In the genomic region with DNA sequence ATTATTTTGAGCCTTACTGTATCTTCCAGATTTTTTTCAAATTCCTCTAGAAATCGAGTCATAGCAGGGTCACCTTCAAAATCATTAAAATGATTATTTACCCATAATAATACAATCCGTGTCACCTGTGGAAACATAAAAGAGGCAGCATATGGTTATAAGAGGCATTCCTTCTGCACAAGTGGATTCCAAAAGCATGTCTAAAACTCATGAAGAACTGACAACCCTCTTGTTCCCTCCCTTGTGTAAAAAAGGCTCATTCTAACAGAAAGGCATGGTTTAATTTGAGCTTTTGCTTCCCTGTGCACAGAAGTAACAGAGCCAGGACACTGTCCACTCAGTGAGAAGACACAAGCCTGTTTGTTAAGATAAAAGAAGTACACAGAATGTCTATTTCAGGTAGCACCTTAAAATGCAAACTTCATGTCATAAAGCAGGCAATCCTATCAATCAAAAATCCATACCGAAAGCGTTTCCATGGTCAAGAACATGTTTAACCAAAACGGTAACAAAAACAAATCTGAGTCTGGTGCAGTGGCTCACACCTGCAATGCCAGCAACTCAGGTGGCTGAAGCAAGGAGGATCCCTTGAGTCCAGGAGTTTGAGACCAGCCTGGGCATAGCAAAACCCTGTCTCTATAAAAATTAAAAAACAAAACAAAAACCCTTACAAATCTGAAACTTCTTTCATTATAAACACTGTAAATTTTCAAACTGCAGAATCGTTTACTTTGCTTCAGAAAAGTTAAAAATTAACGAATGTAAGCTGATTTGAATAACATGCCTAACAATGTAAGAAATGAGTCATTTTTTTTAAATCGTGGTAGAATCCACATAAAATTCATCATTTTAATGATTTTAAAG, we compare ENCODE assay signal across 15 cellular contexts.
DNase-seq lines count a peak whose midpoint lies in the region; ATAC-seq and TF ChIP-seq lines count a peak whose summit lies in the region.
"Had no signal": no experiment of that assay in that cellular context is flagged by ENCODE, and none has a peak within 500 bp of the region (broad histone marks: within the 10 kb centered on the region; RNA-seq: fewer than 3 reads in every experiment).

No MANE protein-coding gene starts in this region.

- no peak for TF ChIP-seq POLR2A in right lobe of liver (IDR thresholded peaks at IDR 0.05)
- TF ChIP-seq POLR2A in testis (IDR thresholded peaks at IDR 0.05): no peak

- H3K27ac ChIP-seq in right lobe of liver (peak overlapping the region in 1 of 3 donors; percentile 9), testis (no peak overlapping the region)
- H3K27ac ChIP-seq: epithelial cell of prostate, skin epidermis, tibial nerve had no signal

- H3K9me3 ChIP-seq in right lobe of liver (no peaks in the 10 kb centered on the region), testis (no peaks in the 10 kb centered on the region)
- H3K9me3 ChIP-seq: tibial nerve had no signal

- WGBS in right lobe of liver (ENCODE audit: insufficient coverage, low coverage, low lambda C conversion rate, missing lambda C conversion rate): 42% methylated on average over 8 of the region's 8 CpGs
- 91 to 95% methylated on average over 8 of the region's 8 CpGs for whole genome bisulfite sequencing in testis, 2 donors

- H3K4me3 ChIP-seq in right lobe of liver (peak overlapping the region in 2 of 3 donors; percentile 17 to 23), testis (no peak overlapping the region)
- H3K4me3 ChIP-seq: skin epidermis, tibial nerve had no signal

- peaks cover 0 to 16% (median 4%) of the 10 kb centered on the region in 4 donors for H3K4me1 ChIP-seq in right lobe of liver
- H3K4me1 ChIP-seq in testis: no peaks in the 10 kb centered on the region
- H3K4me1 ChIP-seq: tibial nerve had no signal

- H3K27me3 ChIP-seq in right lobe of liver (no peaks in the 10 kb centered on the region), testis (no peaks in the 10 kb centered on the region)
- H3K27me3 ChIP-seq: tibial nerve had no signal

- TF ChIP-seq CTCF in right lobe of liver (IDR thresholded peaks at IDR 0.05): no peak
- TF ChIP-seq CTCF in testis (IDR thresholded peaks at IDR 0.05): no peak

- DNase-seq in right lobe of liver: no peak
- no peak for DNase-seq in testis
- no peak for DNase-seq in C1 segment of cervical spinal cord (lab: John Stamatoyannopoulos, UW)
- no peak for DNase-seq in NCI-H510A treated with DMSO at 0.1 percent for 48 hours (lab: John Stamatoyannopoulos, UW)
- DNase-seq: activated CD4-positive, alpha-beta T cell treated with anti-CD3 and anti-CD28 coated beads, Interleukin-2, amount 50 U/mL, for 1 hour; activated gamma-delta T cell; Calu3 had no signal

- H3K36me3 ChIP-seq in right lobe of liver: peaks cover 0 to 6% (median 2%) of the 10 kb centered on the region in 4 donors
- H3K36me3 ChIP-seq in testis (ENCODE audit: low read depth, missing control alignments): no peaks in the 10 kb centered on the region

- intact Hi-C loops in right lobe of liver (cut with DNase I) (no loop called here), testis (cut with DNase I; ENCODE audit: low total_unique reads) (no loop called here)

- ATAC-seq in GM19035 (IDR thresholded peaks at IDR 0.05; ENCODE audit: unreplicated experiment): peak; percentile 30
- peak; percentile 52 for ATAC-seq in GM21786 (IDR thresholded peaks at IDR 0.05; ENCODE audit: unreplicated experiment)
- ATAC-seq in HG03159 (IDR thresholded peaks at IDR 0.05; ENCODE audit: unreplicated experiment): peak; percentile 28
- peak in 3 of 4 donors; percentile 6 to 14 (median 9) for ATAC-seq in right lobe of liver
- no peak for ATAC-seq in HG03571 (IDR thresholded peaks at IDR 0.05; ENCODE audit: unreplicated experiment)
- ATAC-seq: Panc1 had no signal

Comparison
In these comparisons a context has a peak if more than half of its experiments do, and no peak if none do; other contexts are left out.
1. H3K4me3 ChIP-seq: peak in right lobe of liver (2 of 3); none in testis (0 of 2).